ENCODE assay signal across 8 cellular contexts in genomic region chr2:54709341-54709809, GRCh38. TPM values are rescaled to one million over a fixed set of nuclear protein-coding genes. Genes with fewer than 3 reads are reported as not detected.
DNase-seq lines count a peak whose midpoint lies in the region; ATAC-seq and TF ChIP-seq lines count a peak whose summit lies in the region.

No MANE protein-coding gene starts in this region.

- TF ChIP-seq CTCF in PC-9 (conservative IDR thresholded peaks at IDR 0.05): no peak
- no peak for TF ChIP-seq CTCF in fibroblast of pulmonary artery (IDR thresholded peaks at IDR 0.05; ENCODE audit: low read length, missing control alignments)
- no peak for TF ChIP-seq CTCF in psoas muscle (IDR thresholded peaks at IDR 0.05)

- H2AFZ ChIP-seq in PC-9: peak overlapping the region; percentile 5; the same call in 1 of the 2 replicates

- intact Hi-C loops in PC-9 (cut with micrococcal nuclease; ENCODE audit: unreplicated experiment): loop anchor here (10.0 kb wide), 2 partner anchors 805 to 925 kb away; partner anchors contain the start of genes ASB3 and ERLEC1
- intact Hi-C loops in psoas muscle (cut with DNase I): loop anchor here in 1 of 2 donors (5.0 to 10.0 kb wide), 2 partner anchors 187 to 605 kb away; no protein-coding TSS in a partner anchor

- H3K27me3 ChIP-seq in PC-9 (ENCODE audit: insufficient read depth, low read depth) (no peaks in the 10 kb centered on the region), psoas muscle (ENCODE audit: insufficient read depth in 3 of 3, low read length in 2 of 3) (peaks cover 0 to 9% (median 4%) of the 10 kb centered on the region in 3 donors)

- H3K4me1 ChIP-seq in PC-9 (replicated peaks; ENCODE audit: insufficient read depth) (no peaks in the 10 kb centered on the region), psoas muscle (no peaks in the 10 kb centered on the region)

- H3K9me2 ChIP-seq in PC-9 (ENCODE audit: insufficient read depth): no peaks in the 10 kb centered on the region

- POLR2A ChIA-PET in PC-9 (lab: Charles Lee; ENCODE audit: unreplicated experiment): interaction anchor here (0.6 kb wide), 1 partner anchor 589 kb away, joined by 3 read pairs; no protein-coding TSS in a partner anchor

- WGBS in psoas muscle, 3 donors: 50 to 54% (median 51%) methylated on average over 17 to 18 of the region's 18 CpGs

- H3K79me2 ChIP-seq in PC-9 (ENCODE audit: low read depth): no peaks in the 10 kb centered on the region

- no peak overlapping the region for H3K27ac ChIP-seq in PC-9
- no peak overlapping the region for H3K27ac ChIP-seq in psoas muscle

- no TSS peak for BruUV-seq in PC-9 (replicated peaks; lab: Mats Ljungman, UMichigan)

- H3K9me3 ChIP-seq in PC-9 (ENCODE audit: insufficient read depth, low read depth) (no peaks in the 10 kb centered on the region), psoas muscle (no peaks in the 10 kb centered on the region)

- H3F3A ChIP-seq in PC-9 (ENCODE audit: insufficient read depth, low read depth): peaks cover under 1% of the 10 kb centered on the region; the same call in 1 of the 2 replicates

- peak; percentile 38 for DNase-seq in DMS53 treated with DMSO at 0.1 percent for 48 hours (lab: John Stamatoyannopoulos, UW; ENCODE audit: unreplicated experiment)
- no peak for DNase-seq in PC-9
- DNase-seq in fibroblast of pulmonary artery (ENCODE audit: low read depth): no peak
- DNase-seq in psoas muscle: peak in 1 of 2 donors; percentile 46
- no peak for DNase-seq in SIG-M5 treated with dmso at 0.1 percent for 504 hours (lab: John Stamatoyannopoulos, UW; ENCODE audit: unreplicated experiment)
- DNase-seq in NOMO-1 treated with dmso at 0.1 percent for 144 hours (lab: John Stamatoyannopoulos, UW; ENCODE audit: unreplicated experiment): no peak

- CTCF ChIA-PET in PC-9 (lab: Charles Lee): interaction anchor here (0.5 to 2.2 kb wide), 4 partner anchors 19 to 623 kb away, joined by 3 to 11 read pairs (median 3); no protein-coding TSS in a partner anchor

- ATAC-seq in psoas muscle (peak in 1 of 4 donors; percentile 32), HG03521 (IDR thresholded peaks at IDR 0.05; ENCODE audit: unreplicated experiment) (no peak), GM18520 (IDR thresholded peaks at IDR 0.05; ENCODE audit: unreplicated experiment) (no peak)

- H3K36me3 ChIP-seq in PC-9 (ENCODE audit: low read depth) (no peaks in the 10 kb centered on the region), psoas muscle (ENCODE audit: insufficient read depth in 1 of 2, low read depth in 1 of 2) (no peaks in the 10 kb centered on the region)

- no peak overlapping the region for H3K4me2 ChIP-seq in PC-9

- no peak overlapping the region for H3K4me3 ChIP-seq in PC-9
- peak overlapping the region; percentile 45 for H3K4me3 ChIP-seq in fibroblast of pulmonary artery (replicated peaks; ENCODE audit: low read depth, low read length)
- peak overlapping the region; percentile 59 for H3K4me3 ChIP-seq in psoas muscle

- no peaks in the 10 kb centered on the region for H4K20me1 ChIP-seq in PC-9 (ENCODE audit: insufficient read depth)

RNA-seq across cellular contexts. Expression of gene EML6, which starts 14.1 kb away (rescaled TPM):
- 3.7 and 6.7 TPM in 2 replicates for total RNA-seq in PC-9 (2021)
- total RNA-seq in psoas muscle: 1 to 10 TPM; 1.0 to 8.0 (median 3.2) TPM
- 1 to 10 TPM in 2 of 3 donors, under 1 TPM in 1; 0.38 to 9.3 (median 2.5) TPM for polyA plus RNA-seq in psoas muscle
